Comparison of ENCODE assay signal across 25 cellular contexts in genomic region chr11:61709572-61709971, GRCh38. TPM values are rescaled to one million over a fixed set of nuclear protein-coding genes. Genes with fewer than 3 reads are reported as not detected.
DNase-seq lines count a peak whose midpoint lies in the region.
"Had no signal": no experiment of that assay in that cellular context is flagged by ENCODE, and none has a peak within 500 bp of the region (broad histone marks: within the 10 kb centered on the region; RNA-seq: fewer than 3 reads in every experiment).

No MANE protein-coding gene starts in this region.

- H2BK12ac ChIP-seq in neuronal stem cell (ENCODE audit: low read length) = no peak overlapping the region

- H3K23ac ChIP-seq in neuronal stem cell (ENCODE audit: low read depth, low read length, poor library complexity) = peak overlapping the region; percentile 44

- H2BK120ac ChIP-seq in neuronal stem cell (ENCODE audit: low read depth, low read length) = no peak overlapping the region

- no peaks in the 10 kb centered on the region for H3K27me3 ChIP-seq in neuronal stem cell (ENCODE audit: control insufficient read depth in 3 of 3, insufficient read depth in 3 of 3, low read depth in 1 of 3, low read length in 3 of 3)
- H3K27me3 ChIP-seq: brain microvascular endothelial cell, esophagus muscularis mucosa, heart left ventricle, tibial nerve had no signal

- no peak overlapping the region for H3K4ac ChIP-seq in neuronal stem cell (ENCODE audit: low read length)

- H2BK5ac ChIP-seq in neuronal stem cell (ENCODE audit: low read length) = no peak overlapping the region

- H2AK5ac ChIP-seq in neuronal stem cell (ENCODE audit: low read depth, low read length) = no peak overlapping the region

- no peak overlapping the region for H2AFZ ChIP-seq in neuronal stem cell (ENCODE audit: low read length)

- no peak overlapping the region for H4K8ac ChIP-seq in neuronal stem cell (ENCODE audit: low read depth, low read length)

- no peaks in the 10 kb centered on the region for H3K36me3 ChIP-seq in neuronal stem cell (replicated peaks in 1 of 2; ENCODE audit: control insufficient read depth in 2 of 2, insufficient read depth in 2 of 2, low read length in 2 of 2)
- H3K36me3 ChIP-seq: brain microvascular endothelial cell, esophagus muscularis mucosa, heart left ventricle, tibial nerve had no signal

- no peak overlapping the region for H3K4me2 ChIP-seq in neuronal stem cell (ENCODE audit: insufficient read depth, low read length, poor library complexity, severe bottlenecking)

- no peak overlapping the region for H3K14ac ChIP-seq in neuronal stem cell (ENCODE audit: low read length)

- no peak overlapping the region for H3K9ac ChIP-seq in neuronal stem cell (ENCODE audit: low read depth, low read length, poor library complexity)

- no peak overlapping the region for H3K27ac ChIP-seq in neuronal stem cell (replicated peaks; ENCODE audit: low read length)
- H3K27ac ChIP-seq: brain microvascular endothelial cell, C4-2B, esophagus muscularis mucosa, foreskin keratinocyte, heart left ventricle, tibial nerve had no signal

- no peak overlapping the region for H4K91ac ChIP-seq in neuronal stem cell (ENCODE audit: low read depth, low read length, poor library complexity)

- no peak overlapping the region for H2BK15ac ChIP-seq in neuronal stem cell (ENCODE audit: low read length)

- peak overlapping the region; percentile 65 for H3K18ac ChIP-seq in neuronal stem cell (ENCODE audit: low read length)

- no peak overlapping the region for H3K4me3 ChIP-seq in neuronal stem cell (ENCODE audit: low read length in 2 of 2)
- H3K4me3 ChIP-seq: esophagus muscularis mucosa, heart left ventricle, tibial nerve had no signal

- no peaks in the 10 kb centered on the region for H3K79me1 ChIP-seq in neuronal stem cell (ENCODE audit: low read depth, low read length)

- H3K4me1 ChIP-seq in neuronal stem cell (ENCODE audit: control insufficient read depth in 2 of 2, insufficient read depth in 1 of 2, low read depth in 1 of 2, low read length in 2 of 2) = peaks cover 10 to 19% of the 10 kb centered on the region in 2 donors
- H3K4me1 ChIP-seq: Caco-2, foreskin keratinocyte, tibial nerve had no signal

- DNase-seq in DMS79 treated with DMSO at 0.1 percent for 48 hours (lab: John Stamatoyannopoulos, UW) = peak; percentile 81
- DNase-seq in NCI-H2029 (lab: John Stamatoyannopoulos, UW) = peak; percentile 39
- peak; percentile 83 to 85 for DNase-seq in NCI-H524 (lab: John Stamatoyannopoulos, UW)
- DNase-seq in neuronal stem cell (ENCODE audit: low spot score) = no peak
- no peak for DNase-seq in activated CD4-positive, alpha-beta T cell treated with anti-CD3 and anti-CD28 coated beads for 48 hours
- DNase-seq in activated CD8-positive, alpha-beta memory T cell treated with anti-CD3 and anti-CD28 coated beads for 24 hours = no peak
- no peak for DNase-seq in stimulated activated CD4-positive, alpha-beta T cell treated with anti-CD3 and anti-CD28 coated beads, Interleukin-4, amount 100 ng/mL, for 4 hours
- DNase-seq: activated CD8-positive, alpha-beta T cell treated with anti-CD3 and anti-CD28 coated beads for 36 hours; activated naive CD4-positive, alpha-beta T cell treated with anti-CD3 and anti-CD28 coated beads, Interleukin-2, amount 50 U/mL, for 16 hours; brain microvascular endothelial cell; Caco-2; cerebellar nuclear complex; DMS53; foreskin keratinocyte; heart left ventricle; naive thymus-derived CD4-positive, alpha-beta T cell; NCI-H1105 treated with DMSO at 0.1 percent for 48 hours; NCI-H2227 treated with DMSO at 0.1 percent for 48 hours; NCI-H774; SHP77 treated with DMSO at 0.1 percent for 48 hours; stimulated activated CD4-positive, alpha-beta T cell treated with anti-CD3 and anti-CD28 coated beads, Interleukin-4, amount 100 ng/mL, for 24 hours had no signal

- no peaks in the 10 kb centered on the region for H3K9me3 ChIP-seq in neuronal stem cell (replicated peaks in 1 of 2; ENCODE audit: control insufficient read depth in 2 of 2, insufficient read depth in 1 of 2, low read depth in 1 of 2, low read length in 2 of 2)
- H3K9me3 ChIP-seq: Caco-2, esophagus muscularis mucosa, heart left ventricle, tibial nerve had no signal

- no CpG with 5 or more reads among the region's 7 CpGs for WGBS in neuronal stem cell (ENCODE audit: extremely low coverage in 2 of 2, insufficient read length in 2 of 2, insufficient replicate concordance in 1 of 2), 2 donors

RNA-seq across cellular contexts. Expression of gene DAGLA, which starts 29.4 kb away (rescaled TPM):
- 3.7 TPM for polyA plus RNA-seq in neuronal stem cell (2013, experiment 1 of 2)
- 3.5 TPM for polyA plus RNA-seq in neuronal stem cell (2013, experiment 2 of 2)
- polyA plus RNA-seq: IgD-negative memory B cell had no signal

RNA-seq across cellular contexts. Expression of gene MYRF, which starts 42.9 kb away (rescaled TPM):
- 5.7 TPM for polyA plus RNA-seq in neuronal stem cell (2013, experiment 1 of 2)
- polyA plus RNA-seq in neuronal stem cell (2013, experiment 2 of 2) = 6.0 TPM
- polyA plus RNA-seq: IgD-negative memory B cell had no signal

Comparison
In these comparisons a context has a peak if more than half of its experiments do, and no peak if none do; other contexts are left out.
1. DNase-seq: peak in DMS79 treated with DMSO at 0.1 percent for 48 hours (single experiment), NCI-H2029 (single experiment) and NCI-H524 (2 of 2); none in neuronal stem cell (single experiment), activated CD4-positive, alpha-beta T cell treated with anti-CD3 and anti-CD28 coated beads for 48 hours (single experiment), activated CD8-positive, alpha-beta memory T cell treated with anti-CD3 and anti-CD28 coated beads for 24 hours (single experiment) and stimulated activated CD4-positive, alpha-beta T cell treated with anti-CD3 and anti-CD28 coated beads, Interleukin-4, amount 100 ng/mL, for 4 hours (0 of 2).